ENCODE assay signal across 1 cellular context in the genomic region with DNA sequence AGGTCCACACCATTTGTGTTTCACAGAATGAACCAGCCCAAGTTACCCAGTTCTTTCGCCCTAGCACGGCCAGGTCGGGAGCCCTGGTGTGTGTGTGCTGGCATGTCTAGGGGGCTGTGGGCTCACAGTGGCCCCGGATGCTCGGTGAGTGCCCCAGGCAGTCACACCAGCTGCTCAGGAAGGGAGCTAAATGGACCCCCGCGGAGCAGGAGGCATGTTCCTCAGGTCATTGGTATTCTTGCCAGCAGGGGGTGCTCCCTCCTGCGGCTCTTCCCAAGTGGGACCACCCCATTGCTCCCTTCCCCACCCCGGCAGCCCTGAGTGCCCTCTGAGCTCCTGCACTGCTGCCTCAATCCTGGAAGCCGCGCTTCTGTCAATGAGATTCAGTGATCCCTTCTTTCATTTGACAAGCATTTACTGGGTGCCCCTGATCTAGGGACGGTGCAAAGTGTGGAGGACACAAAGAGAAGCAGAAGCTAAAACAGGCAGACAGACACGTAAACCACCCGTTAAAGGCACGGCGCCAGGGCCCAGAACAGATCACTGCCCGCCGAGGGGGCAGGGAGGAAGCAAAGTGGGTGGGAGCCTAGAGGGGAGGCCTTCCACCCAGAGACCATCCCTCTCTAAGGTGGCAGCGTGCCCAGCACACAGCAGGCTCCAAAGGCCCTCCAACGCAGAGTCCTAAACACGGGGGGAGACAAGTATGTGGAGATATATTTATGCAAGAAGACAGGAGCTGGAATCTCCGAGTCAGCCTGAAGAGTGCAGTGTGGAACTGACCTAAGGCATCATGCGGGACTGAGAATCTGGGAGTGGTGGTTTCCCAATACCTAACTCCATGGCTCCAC.
TF ChIP-seq lines count a peak whose summit lies in the region.

No MANE protein-coding gene starts in this region.

TF ChIP-seq in HEK293, 187 proteins besides CTCF, POLR2A, EP300 and RAD21 (continued from another document):
- TF ChIP-seq, protein P1, sequence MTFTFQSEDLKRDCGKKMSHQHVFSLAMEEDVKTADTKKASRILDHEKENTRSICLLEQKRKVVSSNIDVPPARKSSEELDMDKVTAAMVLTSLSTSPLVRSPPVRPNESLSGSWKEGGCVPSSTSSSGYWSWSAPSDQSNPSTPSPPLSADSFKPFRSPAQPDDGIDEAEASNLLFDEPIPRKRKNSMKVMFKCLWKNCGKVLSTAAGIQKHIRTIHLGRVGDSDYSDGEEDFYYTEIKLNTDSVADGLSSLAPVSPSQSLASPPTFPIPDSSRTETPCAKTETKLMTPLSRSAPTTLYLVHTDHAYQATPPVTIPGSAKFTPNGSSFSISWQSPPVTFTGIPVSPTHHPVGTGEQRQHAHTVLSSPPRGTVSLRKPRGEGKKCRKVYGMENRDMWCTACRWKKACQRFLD (tag by site-specific recombination; IDR thresholded peaks at IDR 0.05) = no peak
- TF ChIP-seq ZFHX2 (tag by site-specific recombination; conservative IDR thresholded peaks at IDR 0.05) = peak; percentile 62; the same call in 1 of the 2 replicates
- TF ChIP-seq ZNF423 (tag by site-specific recombination; IDR thresholded peaks at IDR 0.05) = peak; percentile 88
- TF ChIP-seq ZBTB1 (tag by site-specific recombination; IDR thresholded peaks at IDR 0.05) = no peak
- TF ChIP-seq ZNF624 (tag by site-specific recombination; IDR thresholded peaks at IDR 0.05) = no peak
- TF ChIP-seq ZNF596 (tag by site-specific recombination; IDR thresholded peaks at IDR 0.05) = no peak
- peak; percentile 30; the same call in 1 of the 2 replicates for TF ChIP-seq IKZF3 (tag by site-specific recombination; IDR thresholded peaks at IDR 0.05)
- no peak for TF ChIP-seq ZFP37 (tag by site-specific recombination; IDR thresholded peaks at IDR 0.05)
- TF ChIP-seq ZNF701 (tag by site-specific recombination; IDR thresholded peaks at IDR 0.05) = no peak
- TF ChIP-seq, protein P2, sequence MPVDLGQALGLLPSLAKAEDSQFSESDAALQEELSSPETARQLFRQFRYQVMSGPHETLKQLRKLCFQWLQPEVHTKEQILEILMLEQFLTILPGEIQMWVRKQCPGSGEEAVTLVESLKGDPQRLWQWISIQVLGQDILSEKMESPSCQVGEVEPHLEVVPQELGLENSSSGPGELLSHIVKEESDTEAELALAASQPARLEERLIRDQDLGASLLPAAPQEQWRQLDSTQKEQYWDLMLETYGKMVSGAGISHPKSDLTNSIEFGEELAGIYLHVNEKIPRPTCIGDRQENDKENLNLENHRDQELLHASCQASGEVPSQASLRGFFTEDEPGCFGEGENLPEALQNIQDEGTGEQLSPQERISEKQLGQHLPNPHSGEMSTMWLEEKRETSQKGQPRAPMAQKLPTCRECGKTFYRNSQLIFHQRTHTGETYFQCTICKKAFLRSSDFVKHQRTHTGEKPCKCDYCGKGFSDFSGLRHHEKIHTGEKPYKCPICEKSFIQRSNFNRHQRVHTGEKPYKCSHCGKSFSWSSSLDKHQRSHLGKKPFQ (tag by site-specific recombination; IDR thresholded peaks at IDR 0.05) = 0 out of 2 replicates have a peak, but pooled peaks have one; percentile 16
- no peak for TF ChIP-seq ZNF529 (tag by site-specific recombination; IDR thresholded peaks at IDR 0.05; ENCODE audit: insufficient replicate concordance)
- no peak for TF ChIP-seq ZNF211 (tag by site-specific recombination; IDR thresholded peaks at IDR 0.05; ENCODE audit: low read depth)
